8 cellular contexts compared by ENCODE assay signal in genomic region chr12:42767998-42768397, GRCh38.
"Had no signal": no experiment of that assay in that cellular context is flagged by ENCODE, and none has a peak within 500 bp of the region (broad histone marks: within the 10 kb centered on the region; RNA-seq: fewer than 3 reads in every experiment).

No MANE protein-coding gene starts in this region.

- H2AFZ ChIP-seq: GM23248 had no signal

- H3K4me1 ChIP-seq: HAP-1 had no signal

- H3K27ac ChIP-seq: GM23248, HL-60 had no signal

- H3K36me3 ChIP-seq: HAP-1 had no signal

- DNase-seq: GM23248, GOT3, H7, HFFc6 had no signal

- H3K4me3 ChIP-seq: GM23248, HAP-1 had no signal

- H3K9ac ChIP-seq: GM23248 had no signal

- ATAC-seq: HCT116, HepG2 had no signal
